Comparison of ENCODE assay signal across 10 cellular contexts in the genomic region with DNA sequence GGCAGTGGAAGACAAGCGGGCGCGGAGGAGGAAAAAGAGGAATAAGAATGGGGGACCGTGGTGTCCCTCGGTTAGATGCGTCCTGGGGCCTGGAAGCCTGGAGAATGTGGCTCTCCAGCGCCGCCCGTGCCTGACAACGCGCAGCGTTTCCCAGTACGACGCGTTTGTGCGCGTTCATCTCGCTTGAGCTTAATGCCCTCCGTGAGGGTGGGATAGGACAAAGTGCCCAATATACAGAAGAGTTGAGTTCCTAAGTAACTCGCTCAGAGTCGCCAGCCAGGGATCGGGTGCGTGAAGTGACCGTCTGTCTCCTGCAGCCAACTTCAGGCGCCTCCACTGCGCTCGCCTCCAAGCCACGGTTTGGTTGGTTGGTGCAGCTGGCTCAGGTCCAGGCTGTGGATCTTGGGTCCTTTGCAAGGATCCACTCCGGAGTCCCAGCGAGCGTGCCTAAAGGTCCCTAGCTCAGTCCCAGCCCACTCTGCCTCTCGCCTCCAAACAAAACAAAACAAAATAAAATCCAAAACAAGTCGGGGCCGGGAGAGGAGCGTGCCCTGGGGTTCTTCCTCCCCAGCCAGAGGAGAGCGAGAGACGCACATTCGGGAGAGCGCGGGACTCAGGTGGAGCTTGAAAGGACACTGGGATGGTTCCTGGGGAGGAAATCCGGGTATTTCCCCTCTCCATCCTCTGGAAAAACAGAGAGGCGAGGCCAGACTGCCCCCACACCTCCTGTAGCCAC. TPM values are rescaled to one million over a fixed set of nuclear protein-coding genes. Genes with fewer than 3 reads are reported as not detected.
A peak's percentile ranks its signal among the peaks of the same experiment; 100 is the strongest.
DNase-seq lines count a peak whose midpoint lies in the region; TF ChIP-seq lines count a peak whose summit lies in the region.
"Had no signal": no experiment of that assay in that cellular context is flagged by ENCODE, and none has a peak within 500 bp of the region (broad histone marks: within the 10 kb centered on the region; RNA-seq: fewer than 3 reads in every experiment).

No MANE protein-coding gene starts in this region.

- no peak overlapping the region for H3K27ac ChIP-seq in colonic mucosa
- H3K27ac ChIP-seq: ascending aorta had no signal

- H3K9ac ChIP-seq in colonic mucosa (ENCODE audit: low read depth in 2 of 2, low read length in 2 of 2) = no peak overlapping the region

- TF ChIP-seq CTCF in GM12873 (IDR thresholded peaks at IDR 0.05; ENCODE audit: insufficient read depth, low read depth, low read length, missing control alignments) (peak; percentile 28), kidney epithelial cell (IDR thresholded peaks at IDR 0.05; ENCODE audit: insufficient read depth, low read length, poor library complexity, severe bottlenecking) (peak; percentile 4), colonic mucosa (IDR thresholded peaks at IDR 0.05) (no peak)

- H3K27me3 ChIP-seq in kidney epithelial cell (ENCODE audit: control insufficient read depth, insufficient read depth, low read length) (peaks cover 71% of the 10 kb centered on the region), colonic mucosa (peaks cover 64% of the 10 kb centered on the region)

- H3K4me1 ChIP-seq in colonic mucosa = peaks cover 28% of the 10 kb centered on the region

- H3K36me3 ChIP-seq in kidney epithelial cell (ENCODE audit: control insufficient read depth, insufficient read depth, low read length) = no peaks in the 10 kb centered on the region
- no peaks in the 10 kb centered on the region for H3K36me3 ChIP-seq in colonic mucosa
- H3K36me3 ChIP-seq: ascending aorta had no signal

- DNase-seq in AG20443 (ENCODE audit: low spot score) (peak; percentile 33), kidney epithelial cell (ENCODE audit: low read depth) (no peak), NCI-H510A treated with DMSO at 0.1 percent for 48 hours (lab: John Stamatoyannopoulos, UW) (no peak), colonic mucosa (no peak), OCI-M2 (lab: John Stamatoyannopoulos, UW; ENCODE audit: unreplicated experiment) (no peak), 8988T (no peak)
- peak; percentile 51 to 57 for DNase-seq in activated T-cell treated with anti-CD3 and anti-CD28 coated beads, Interleukin-2, amount 50 U/mL, for 48 hours

- H3K4me3 ChIP-seq in kidney epithelial cell (ENCODE audit: low read depth, low read length) (no peak overlapping the region), colonic mucosa (no peak overlapping the region)

- intact Hi-C loops in colonic mucosa (cut with DNase I) = loop anchor here (10.0 kb wide), 1 partner anchor 61 kb away; no protein-coding TSS in a partner anchor

- H3K9me3 ChIP-seq in colonic mucosa = no peaks in the 10 kb centered on the region
- H3K9me3 ChIP-seq: ascending aorta had no signal

RNA-seq across cellular contexts. Expression of a gene that starts 1.0 kb away (rescaled TPM):
- total RNA-seq in kidney epithelial cell (0.33 and 0.34 TPM in 2 replicates), colonic mucosa (under 1 TPM; 0.19 to 0.49 TPM)

RNA-seq across cellular contexts. Expression of a gene that starts 3.2 kb away (rescaled TPM):
- total RNA-seq in kidney epithelial cell (45.7 and 53.2 TPM in 2 replicates), colonic mucosa (10 to 100 TPM; 65.1 to 78.0 TPM)

RNA-seq across cellular contexts. Expression of a gene that starts 3.5 kb away (rescaled TPM):
- not detected in 2 replicates for total RNA-seq in kidney epithelial cell
- not detected for total RNA-seq in colonic mucosa
- total RNA-seq: ascending aorta had no signal

RNA-seq across cellular contexts. Expression of a gene that starts 28.1 kb away (rescaled TPM):
- 80.1 and 88.9 TPM in 2 replicates for total RNA-seq in kidney epithelial cell
- 10 to 100 TPM; 88.0 to 95.0 TPM for total RNA-seq in colonic mucosa

RNA-seq across cellular contexts. Expression of a gene that starts 48.4 kb away (rescaled TPM):
- total RNA-seq in kidney epithelial cell (8.5 and 8.8 TPM in 2 replicates), colonic mucosa (10 to 100 TPM; 18.8 to 31.1 TPM)
- total RNA-seq: ascending aorta, HT1080 had no signal

Comparison
In these comparisons a context has a peak if more than half of its experiments do, and no peak if none do; other contexts are left out.
1. DNase-seq: peak in AG20443 (single experiment) and activated T-cell treated with anti-CD3 and anti-CD28 coated beads, Interleukin-2, amount 50 U/mL, for 48 hours (2 of 2); none in kidney epithelial cell (single experiment), NCI-H510A treated with DMSO at 0.1 percent for 48 hours (single experiment), colonic mucosa (single experiment), OCI-M2 (single experiment) and 8988T (single experiment).